ENCODE assay signal across 8 cellular contexts in genomic region chr3:113211370-113212154, GRCh38. TPM values are rescaled to one million over a fixed set of nuclear protein-coding genes. Genes with fewer than 3 reads are reported as not detected.
A peak's percentile ranks its signal among the peaks of the same experiment; 100 is the strongest.
DNase-seq lines count a peak whose midpoint lies in the region; ATAC-seq and TF ChIP-seq lines count a peak whose summit lies in the region.

BOC (plus strand) TSS chr3:113211557; CDS start chr3:113249803, 38,246 bp downstream.

- in situ Hi-C loops in HAP-1 (cut with MboI; ENCODE audit: low sequenced_read_pairs): no loop called here

- H4K20me1 ChIP-seq in BLaER1: no peaks in the 10 kb centered on the region

- DNase-seq in HAP-1 (ENCODE audit: low spot score in 2 of 2) (peak; percentile 42 to 59), WERI-Rb-1 (peak; percentile 19), fibroblast of mammary gland (ENCODE audit: low read depth) (peak; percentile 77), naive B cell (no peak), activated gamma-delta T cell treated with Interleukin-2 at 50 U/mL for 16 hours (no peak)

- peaks cover 12 to 22% (median 13%) of the 10 kb centered on the region in 3 donors for H3K4me1 Mint-ChIP-seq in naive B cell

- H3K4me3 ChIP-seq in BLaER1: peak within 1 kb of the TSS; percentile 28
- peak within 1 kb of the TSS; percentile 56 for H3K4me3 ChIP-seq in HAP-1
- peak within 1 kb of the TSS; percentile 68 for H3K4me3 ChIP-seq in WERI-Rb-1 (ENCODE audit: low read depth, low read length)
- peak within 1 kb of the TSS; percentile 73 for H3K4me3 ChIP-seq in fibroblast of mammary gland (ENCODE audit: control insufficient read depth, low read depth, low read length)

- H3K4me1 ChIP-seq in BLaER1 (no peaks in the 10 kb centered on the region), HAP-1 (peaks cover 6% of the 10 kb centered on the region)

- H3K9me3 ChIP-seq in BLaER1 (peaks cover 27% of the 10 kb centered on the region), HAP-1 (no peaks in the 10 kb centered on the region), WERI-Rb-1 (ENCODE audit: severe bottlenecking) (no peaks in the 10 kb centered on the region)

- H3K9me3 Mint-ChIP-seq in naive B cell: peaks cover 0 to 2% (median 0%) of the 10 kb centered on the region in 7 donors

- H3K4me2 ChIP-seq in BLaER1: peak within 1 kb of the TSS; percentile 12; the same call in 1 of the 2 replicates

- H3K36me3 Mint-ChIP-seq in naive B cell: peaks cover 0 to 7% of the 10 kb centered on the region in 2 donors

- peaks cover 70 to 82% (median 74%) of the 10 kb centered on the region in 3 donors for H3K27me3 Mint-ChIP-seq in naive B cell

- TF ChIP-seq CTCF in WERI-Rb-1 (IDR thresholded peaks at IDR 0.05; ENCODE audit: low read depth, low read length) (no peak), fibroblast of mammary gland (conservative IDR thresholded peaks at IDR 0.05; ENCODE audit: control insufficient read depth, insufficient read depth, low read depth, low read length) (no peak)

- no peak within 1 kb of the TSS for H3K9ac ChIP-seq in BLaER1

- H3K27ac ChIP-seq in BLaER1 (no peak within 1 kb of the TSS), WERI-Rb-1 (no peak within 1 kb of the TSS)

- peak within 1 kb of the TSS; percentile 79 to 89 (median 86) for H3K4me3 Mint-ChIP-seq in naive B cell

- peak; percentile 24 to 34 for ATAC-seq in naive B cell (ENCODE audit: low read depth in 2 of 2)
- ATAC-seq in HG03280 (IDR thresholded peaks at IDR 0.05; ENCODE audit: unreplicated experiment): no peak
- no peak for ATAC-seq in GM21529 (IDR thresholded peaks at IDR 0.05; ENCODE audit: unreplicated experiment)

- peaks cover 48% of the 10 kb centered on the region for H3K27me3 ChIP-seq in BLaER1
- no peaks in the 10 kb centered on the region for H3K27me3 ChIP-seq in HAP-1 (ENCODE audit: low read depth)
- peaks cover 16% of the 10 kb centered on the region for H3K27me3 ChIP-seq in WERI-Rb-1 (ENCODE audit: insufficient read depth, low read depth, severe bottlenecking)

- H3K36me3 ChIP-seq in BLaER1: no peaks in the 10 kb centered on the region
- H3K36me3 ChIP-seq in HAP-1 (replicated peaks): no peaks in the 10 kb centered on the region
- no peaks in the 10 kb centered on the region for H3K36me3 ChIP-seq in WERI-Rb-1

- peak within 1 kb of the TSS in 2 of 6 donors; percentile 12 to 51 for H3K27ac Mint-ChIP-seq in naive B cell

RNA-seq across cellular contexts. Expression of gene BOC, which starts in this region (rescaled TPM):
- polyA plus RNA-seq in naive B cell (ENCODE audit: low read depth in 6 of 6): not detected

Comparison
In these comparisons a context has a peak if more than half of its experiments do, and no peak if none do; other contexts are left out.
1. Peak in ATAC-seq in naive B cell; RNA of the gene not detected or under 1 TPM.
2. DNase-seq: peak in HAP-1 (2 of 2), WERI-Rb-1 (single experiment) and fibroblast of mammary gland (single experiment); none in naive B cell (single experiment) and activated gamma-delta T cell treated with Interleukin-2 at 50 U/mL for 16 hours (single experiment).
3. Peak in every context shown above with its lines, with median percentiles within 50 percentile points of each other: H3K4me3 ChIP-seq.